21 cellular contexts compared by ENCODE assay signal in the genomic region with DNA sequence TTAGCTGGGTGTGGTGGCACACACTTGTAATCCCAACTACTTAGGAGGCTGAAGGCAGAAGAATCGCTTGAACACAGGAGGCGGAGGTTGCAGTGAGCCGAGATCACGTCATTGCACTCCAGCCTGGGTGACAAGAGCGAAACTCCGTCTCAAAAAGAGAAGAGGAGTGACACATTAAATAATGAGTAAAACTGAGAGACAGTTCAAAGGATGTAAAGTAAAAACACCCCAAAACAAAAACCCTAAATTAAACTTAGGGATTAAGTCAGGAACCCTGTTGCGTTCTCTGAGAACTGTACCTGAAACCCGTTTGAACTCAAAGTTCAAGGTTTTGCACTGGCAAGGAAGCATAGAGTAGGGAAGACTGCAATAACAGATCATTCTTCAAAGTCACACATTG.
DNase-seq lines count a peak whose midpoint lies in the region; ATAC-seq, FAIRE-seq and TF ChIP-seq lines count a peak whose summit lies in the region.
"Had no signal": no experiment of that assay in that cellular context is flagged by ENCODE, and none has a peak within 500 bp of the region (broad histone marks: within the 10 kb centered on the region; RNA-seq: fewer than 3 reads in every experiment).

No MANE protein-coding gene starts in this region.

- H3K27ac Mint-ChIP-seq in activated T-cell treated with anti-CD3 and anti-CD28 coated beads, Interleukin-2, amount 50 U/mL, for 72 hours, result peak overlapping the region; percentile 60
- H3K27ac Mint-ChIP-seq: CD14-positive monocyte, IgD-negative memory B cell had no signal

- peaks cover 2% of the 10 kb centered on the region for H3K36me3 Mint-ChIP-seq in activated T-cell treated with anti-CD3 and anti-CD28 coated beads, Interleukin-2, amount 50 U/mL, for 4 hours (ENCODE audit: insufficient read depth)
- H3K36me3 Mint-ChIP-seq in activated T-cell treated with anti-CD3 and anti-CD28 coated beads, Interleukin-2, amount 50 U/mL, for 72 hours (ENCODE audit: insufficient read depth in 2 of 2), result peaks cover 0 to 2% of the 10 kb centered on the region in 2 donors

- peak; percentile 40 to 65 for ATAC-seq in activated T-cell treated with anti-CD3 and anti-CD28 coated beads, Interleukin-2, amount 50 U/mL, for 4 hours
- ATAC-seq in GM21529 (IDR thresholded peaks at IDR 0.05; ENCODE audit: unreplicated experiment) (peak; percentile 48), GM21723 (IDR thresholded peaks at IDR 0.05; ENCODE audit: unreplicated experiment) (no peak)
- peak; percentile 72 to 86 for ATAC-seq in activated T-cell treated with anti-CD3 and anti-CD28 coated beads, Interleukin-2, amount 50 U/mL, for 72 hours (replicated peaks in 1 of 2)
- ATAC-seq: Right ventricle myocardium inferior had no signal

- peaks cover 6% of the 10 kb centered on the region for H3K4me1 Mint-ChIP-seq in activated T-cell treated with anti-CD3 and anti-CD28 coated beads, Interleukin-2, amount 50 U/mL, for 4 hours (ENCODE audit: low read depth)
- H3K4me1 Mint-ChIP-seq in activated T-cell treated with anti-CD3 and anti-CD28 coated beads, Interleukin-2, amount 50 U/mL, for 72 hours (ENCODE audit: low read depth), result peaks cover 9% of the 10 kb centered on the region
- H3K4me1 Mint-ChIP-seq: CD14-positive monocyte, IgD-negative memory B cell had no signal

- DNase-seq in activated T-cell treated with anti-CD3 and anti-CD28 coated beads, Interleukin-2, amount 50 U/mL, for 4 hours, result no peak
- DNase-seq in activated T-cell treated with anti-CD3 and anti-CD28 coated beads, Interleukin-2, amount 50 U/mL, for 1 hour, result no peak
- DNase-seq in GM12891 (ENCODE audit: insufficient read length, low spot score) (no peak), NCI-H146 treated with DMSO at 0.1 percent for 48 hours (lab: John Stamatoyannopoulos, UW; ENCODE audit: unreplicated experiment) (no peak)
- peak; percentile 4 to 19 for DNase-seq in activated T-cell treated with anti-CD3 and anti-CD28 coated beads, Interleukin-2, amount 50 U/mL, for 72 hours
- DNase-seq: ACHN, AML-193, Caco-2, EL, GOT3, Kasumi-1, MM.1S, NCI-H1092 treated with DMSO at 0.1 percent for 48 hours, NCI-H1694, NCI-H524, Peyer's patch had no signal

- no peak overlapping the region for H3K4me3 Mint-ChIP-seq in activated T-cell treated with anti-CD3 and anti-CD28 coated beads, Interleukin-2, amount 50 U/mL, for 4 hours
- H3K4me3 Mint-ChIP-seq in activated T-cell treated with anti-CD3 and anti-CD28 coated beads, Interleukin-2, amount 50 U/mL, for 72 hours, result peak overlapping the region in 1 of 2 donors; percentile 53
- H3K4me3 Mint-ChIP-seq: CD14-positive monocyte, IgD-negative memory B cell had no signal

- no peaks in the 10 kb centered on the region for H3K9me3 Mint-ChIP-seq in activated T-cell treated with anti-CD3 and anti-CD28 coated beads, Interleukin-2, amount 50 U/mL, for 4 hours
- no peaks in the 10 kb centered on the region for H3K9me3 Mint-ChIP-seq in activated T-cell treated with anti-CD3 and anti-CD28 coated beads, Interleukin-2, amount 50 U/mL, for 72 hours
- H3K9me3 Mint-ChIP-seq: IgD-negative memory B cell had no signal

- FAIRE-seq in GM12891 (lab: Jason Lieb, UNC), result peak; percentile 28

- no peaks in the 10 kb centered on the region for H3K27me3 Mint-ChIP-seq in activated T-cell treated with anti-CD3 and anti-CD28 coated beads, Interleukin-2, amount 50 U/mL, for 4 hours (ENCODE audit: low read depth)
- peaks cover 17% of the 10 kb centered on the region for H3K27me3 Mint-ChIP-seq in activated T-cell treated with anti-CD3 and anti-CD28 coated beads, Interleukin-2, amount 50 U/mL, for 72 hours (ENCODE audit: low read depth)
- H3K27me3 Mint-ChIP-seq: IgD-negative memory B cell had no signal

- no peak for TF ChIP-seq POLR2A in GM12891 (IDR thresholded peaks at IDR 0.05; ENCODE audit: low read depth, low read length)

TF ChIP-seq in GM12891, 5 proteins besides CTCF, POLR2A, EP300 and RAD21:
- TF ChIP-seq POU2F2 (IDR thresholded peaks at IDR 0.05; ENCODE audit: low read depth, low read length), result no peak
- TF ChIP-seq SPI1 (IDR thresholded peaks at IDR 0.05; ENCODE audit: low read depth, low read length), result no peak
- no peak for TF ChIP-seq TAF1 (IDR thresholded peaks at IDR 0.05; ENCODE audit: low read depth, low read length)
- TF ChIP-seq POLR2AphosphoS5 (IDR thresholded peaks at IDR 0.05; ENCODE audit: low read depth, low read length), result no peak
- TF ChIP-seq PAX5 (IDR thresholded peaks at IDR 0.05; ENCODE audit: insufficient read depth, low read length, severe bottlenecking), result no peak

Comparison
In these comparisons a context has a peak if more than half of its experiments do, and no peak if none do; other contexts are left out.
1. DNase-seq: peak in activated T-cell treated with anti-CD3 and anti-CD28 coated beads, Interleukin-2, amount 50 U/mL, for 72 hours (2 of 2); none in activated T-cell treated with anti-CD3 and anti-CD28 coated beads, Interleukin-2, amount 50 U/mL, for 4 hours (single experiment), activated T-cell treated with anti-CD3 and anti-CD28 coated beads, Interleukin-2, amount 50 U/mL, for 1 hour (single experiment), GM12891 (single experiment) and NCI-H146 treated with DMSO at 0.1 percent for 48 hours (single experiment).